ENCODE assay signal across 24 cellular contexts in the genomic region with DNA sequence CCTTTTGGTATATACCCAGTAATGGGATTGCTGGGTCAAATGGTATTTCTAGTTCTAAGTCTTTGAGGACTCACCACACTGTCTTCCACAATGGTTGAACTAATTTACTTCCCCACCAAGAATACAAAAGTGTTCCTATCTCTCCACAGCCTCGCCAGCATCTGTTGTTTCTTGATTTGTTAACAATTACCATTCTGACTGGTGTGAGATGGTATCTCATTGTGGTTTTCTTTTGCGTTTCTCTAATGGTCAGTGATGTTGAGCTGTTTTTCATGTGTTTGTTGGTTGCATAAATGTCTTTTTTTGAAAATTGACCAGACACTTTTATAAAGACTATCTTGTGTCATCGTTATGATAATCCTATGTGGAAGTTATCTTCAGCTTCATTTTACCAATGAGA. TPM values are rescaled to one million over a fixed set of nuclear protein-coding genes. Genes with fewer than 3 reads are reported as not detected.
DNase-seq lines count a peak whose midpoint lies in the region; ATAC-seq, FAIRE-seq and TF ChIP-seq lines count a peak whose summit lies in the region.
"Had no signal": no experiment of that assay in that cellular context is flagged by ENCODE, and none has a peak within 500 bp of the region (broad histone marks: within the 10 kb centered on the region; RNA-seq: fewer than 3 reads in every experiment).

No MANE protein-coding gene starts in this region.

- WGBS in psoas muscle, 3 donors: 89 to 90% (median 89%) methylated on average over 3 of the region's 3 CpGs

- no peak for ATAC-seq in RWPE2 (ENCODE audit: low read depth)
- ATAC-seq in psoas muscle: no peak
- ATAC-seq: activated CD4-positive, alpha-beta T cell treated with anti-CD3 and anti-CD28 coated beads for 36 hours had no signal

- FAIRE-seq in D721Med (lab: Jason Lieb, UNC): peak; percentile 90
- FAIRE-seq: frontal cortex, keratinocyte had no signal

- peaks cover 14% of the 10 kb centered on the region for H3K4me1 ChIP-seq in RWPE2 (ENCODE audit: insufficient read depth, poor library complexity, severe bottlenecking)
- H3K4me1 ChIP-seq in psoas muscle: no peaks in the 10 kb centered on the region

- no peak for DNase-seq in D721Med (ENCODE audit: insufficient read length, low spot score)
- no peak for DNase-seq in RWPE2 (ENCODE audit: low spot score)
- no peak for DNase-seq in epithelial cell of prostate (ENCODE audit: low read depth, low spot score)
- DNase-seq in psoas muscle: no peak
- DNase-seq in foreskin melanocyte: no peak
- no peak for DNase-seq in NCI-H2227 (lab: John Stamatoyannopoulos, UW; ENCODE audit: unreplicated experiment)
- DNase-seq in pons (ENCODE audit: low spot score): no peak
- no peak for DNase-seq in substantia nigra (lab: John Stamatoyannopoulos, UW)
- DNase-seq: activated CD4-positive, alpha-beta T cell treated with anti-CD3 and anti-CD28 coated beads for 36 hours; activated naive CD4-positive, alpha-beta T cell treated with anti-CD3 and anti-CD28 coated beads for 36 hours; activated T-cell treated with anti-CD3 and anti-CD28 coated beads, Interleukin-2, amount 50 U/mL, for 48 hours; amygdala; caudate nucleus; CD4-positive, alpha-beta T cell; DMS153; GDM1; KG1; lower lobe of right lung; MV-4-11; NCI-H1694; NCI-H2171 treated with DMSO at 0.1 percent for 48 hours; NCI-H526 had no signal

- H3K36me3 ChIP-seq in RWPE2 (ENCODE audit: low read depth) (no peaks in the 10 kb centered on the region), psoas muscle (ENCODE audit: insufficient read depth in 1 of 2, low read depth in 1 of 2) (no peaks in the 10 kb centered on the region)
- H3K36me3 ChIP-seq: lower lobe of right lung had no signal

- H3K27ac ChIP-seq in RWPE2 (ENCODE audit: poor library complexity, severe bottlenecking) (peak overlapping the region; percentile 84), epithelial cell of prostate (peak overlapping the region; percentile 55), psoas muscle (peak overlapping the region; percentile 50), substantia nigra (ENCODE audit: low read depth, low read length, poor library complexity, severe bottlenecking) (no peak overlapping the region)

- TF ChIP-seq CTCF in D721Med (IDR thresholded peaks at IDR 0.05; ENCODE audit: insufficient read depth, missing control alignments): no peak
- TF ChIP-seq CTCF in RWPE2 (IDR thresholded peaks at IDR 0.05; ENCODE audit: poor library complexity, severe bottlenecking): no peak
- TF ChIP-seq CTCF in psoas muscle (IDR thresholded peaks at IDR 0.05): no peak

- intact Hi-C loops in psoas muscle (cut with DNase I): no loop called here

- H3K9me3 ChIP-seq in RWPE2 (ENCODE audit: severe bottlenecking): no peaks in the 10 kb centered on the region
- no peaks in the 10 kb centered on the region for H3K9me3 ChIP-seq in psoas muscle
- H3K9me3 ChIP-seq: lower lobe of right lung had no signal

- H3K27me3 ChIP-seq in RWPE2 (ENCODE audit: insufficient read depth, poor library complexity, severe bottlenecking): no peaks in the 10 kb centered on the region
- H3K27me3 ChIP-seq in psoas muscle (ENCODE audit: insufficient read depth in 3 of 3, low read length in 2 of 3): peaks cover 0 to 2% (median 0%) of the 10 kb centered on the region in 3 donors

- no peak overlapping the region for H3K4me3 ChIP-seq in RWPE2 (ENCODE audit: severe bottlenecking)
- no peak overlapping the region for H3K4me3 ChIP-seq in psoas muscle
- H3K4me3 ChIP-seq: lower lobe of right lung had no signal

RNA-seq across cellular contexts. Expression of a gene that starts 16.0 kb away (rescaled TPM):
- 1 to 10 TPM; 1.2 to 2.5 (median 1.7) TPM for total RNA-seq in psoas muscle
- polyA plus RNA-seq in psoas muscle: under 1 TPM; 0.45 to 0.79 (median 0.63) TPM
- total RNA-seq: activated CD4-positive, alpha-beta T cell treated with anti-CD3 and anti-CD28 coated beads for 36 hours; activated naive CD4-positive, alpha-beta T cell treated with anti-CD3 and anti-CD28 coated beads for 36 hours; CD4-positive, alpha-beta T cell had no signal
